Comparison of ENCODE assay signal across 8 cellular contexts in the genomic region with DNA sequence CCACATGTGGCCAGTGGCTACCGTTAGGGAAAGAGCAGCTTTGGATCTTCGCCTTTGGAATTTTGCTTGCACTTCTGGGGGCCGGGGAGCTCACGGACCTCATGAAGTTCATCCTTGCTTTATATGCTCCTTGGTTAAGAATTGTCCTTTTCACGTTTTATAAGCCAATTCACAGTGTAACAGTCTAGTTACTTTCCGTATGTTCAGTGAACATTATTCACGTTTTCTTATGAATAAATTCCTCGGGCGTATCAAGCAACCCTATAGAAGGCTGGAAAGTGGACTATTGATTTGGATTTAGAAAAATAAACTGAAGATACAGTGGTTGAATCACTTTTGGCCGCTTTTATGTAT. TPM values are rescaled to one million over a fixed set of nuclear protein-coding genes. Genes with fewer than 3 reads are reported as not detected.
DNase-seq lines count a peak whose midpoint lies in the region; ATAC-seq and TF ChIP-seq lines count a peak whose summit lies in the region.

No MANE protein-coding gene starts in this region.

- ATAC-seq in HG03354 (IDR thresholded peaks at IDR 0.05; ENCODE audit: poor library complexity, severe bottlenecking, unreplicated experiment), result no peak

- H3K9me3 ChIP-seq in mucosa of stomach (ENCODE audit: control insufficient read depth, low read length), result no peaks in the 10 kb centered on the region

- peak overlapping the region; percentile 4; the same call in 1 of the 2 replicates for H3K27ac ChIP-seq in ACC112 (ENCODE audit: low read depth, low read length)
- H3K27ac ChIP-seq in HL-60 (replicated peaks), result no peak overlapping the region

- no peak for TF ChIP-seq CTCF in HL-60 (IDR thresholded peaks at IDR 0.05; ENCODE audit: insufficient read depth, low read length)
- no peak for TF ChIP-seq CTCF in MCF 10A (IDR thresholded peaks at IDR 0.05; ENCODE audit: unreplicated experiment)

- H3K4me3 ChIP-seq in ACC112 (ENCODE audit: low read depth, low read length) (peak overlapping the region; percentile 97), HL-60 (replicated peaks; ENCODE audit: insufficient read depth, low read length) (peak overlapping the region; percentile 88), mucosa of stomach (ENCODE audit: low read length) (peak overlapping the region; percentile 90)

- peak overlapping the region; percentile 99 for H3K9ac ChIP-seq in mucosa of stomach (ENCODE audit: low read length)

- H3K4me1 Mint-ChIP-seq in MCF 10A (ENCODE audit: insufficient read depth, unreplicated experiment), result peaks cover 40% of the 10 kb centered on the region

- H3K4me3 Mint-ChIP-seq in MCF 10A (ENCODE audit: unreplicated experiment), result peak overlapping the region; percentile 73

- H3K27me3 Mint-ChIP-seq in MCF 10A (ENCODE audit: insufficient read depth, unreplicated experiment), result no peaks in the 10 kb centered on the region

- no peaks in the 10 kb centered on the region for H3K27me3 ChIP-seq in ACC112 (ENCODE audit: insufficient read depth, low read length)
- H3K27me3 ChIP-seq in HL-60 (ENCODE audit: insufficient read depth, poor library complexity, severe bottlenecking), result no peaks in the 10 kb centered on the region
- no peaks in the 10 kb centered on the region for H3K27me3 ChIP-seq in mucosa of stomach (ENCODE audit: control insufficient read depth, insufficient read depth, low read length)

- H2AFZ ChIP-seq in ACC112 (ENCODE audit: low read length, unreplicated experiment), result peak overlapping the region; percentile 93

- H3K79me2 ChIP-seq in ACC112 (ENCODE audit: control insufficient read depth, insufficient read depth, low read length, unreplicated experiment), result peaks cover 40% of the 10 kb centered on the region

- H3K9me3 Mint-ChIP-seq in MCF 10A (ENCODE audit: unreplicated experiment), result no peaks in the 10 kb centered on the region

- peaks cover 19% of the 10 kb centered on the region for H3K36me3 Mint-ChIP-seq in MCF 10A (ENCODE audit: insufficient read depth, unreplicated experiment)

- BruUV-seq in MCF 10A (replicated peaks; lab: Mats Ljungman, UMichigan), result no TSS peak

- CTCF ChIA-PET in MCF 10A (lab: Yijun Ruan, JAX), result interaction anchor here (0.8 to 3.5 kb wide), 3 partner anchors 18 to 44 kb away, joined by 3 to 18 read pairs (median 7); no protein-coding TSS in a partner anchor

- H3K4me1 ChIP-seq in ACC112 (ENCODE audit: control insufficient read depth, insufficient read depth, low read length, unreplicated experiment), result peaks cover 37% of the 10 kb centered on the region
- peaks cover 23% of the 10 kb centered on the region for H3K4me1 ChIP-seq in mucosa of stomach (ENCODE audit: control insufficient read depth, insufficient read depth, low read length)

- POLR2A ChIA-PET in MCF 10A (lab: Yijun Ruan, JAX), result interaction anchor here (0.6 to 9.3 kb wide), 23 partner anchors 8 to 152 kb away, joined by 3 to 288 read pairs (median 6); no protein-coding TSS in a partner anchor

- H3K27ac Mint-ChIP-seq in MCF 10A (ENCODE audit: low read depth, unreplicated experiment), result peak overlapping the region; percentile 85

- intact Hi-C loops in MCF 10A (cut with micrococcal nuclease), result loop anchor here (5.0 kb wide), 2 partner anchors 131 to 149 kb away; no protein-coding TSS in a partner anchor

- DNase-seq in HL-60 (ENCODE audit: low read depth in 1 of 2, low spot score in 1 of 2) (no peak), MCF 10A (ENCODE audit: unreplicated experiment) (no peak)
- no peak for DNase-seq in activated CD8-positive, alpha-beta memory T cell treated with anti-CD3 and anti-CD28 coated beads, Interleukin-2, amount 50 U/mL, for 4 hours
- DNase-seq in stimulated activated CD4-positive, alpha-beta T cell treated with anti-CD3 and anti-CD28 coated beads, Interleukin-4, amount 100 ng/mL, for 24 hours, result no peak
- DNase-seq in activated CD4-positive, alpha-beta T cell treated with anti-CD3 and anti-CD28 coated beads for 4 hours, result no peak

- H3K36me3 ChIP-seq in ACC112 (ENCODE audit: insufficient read depth, low read length) (no peaks in the 10 kb centered on the region; the same call in 1 of the 2 replicates), mucosa of stomach (ENCODE audit: control insufficient read depth, insufficient read depth, low read length) (no peaks in the 10 kb centered on the region)

RNA-seq across cellular contexts. Expression of gene PDLIM5, which starts 0.7 kb away (rescaled TPM):
- total RNA-seq in MCF 10A (2022), result 151 and 158 TPM in 2 replicates
